19 cellular contexts compared by ENCODE assay signal in genomic region chr7:5476001-5476400, GRCh38. TPM values are rescaled to one million over a fixed set of nuclear protein-coding genes. Genes with fewer than 3 reads are reported as not detected.
DNase-seq lines count a peak whose midpoint lies in the region; ATAC-seq and TF ChIP-seq lines count a peak whose summit lies in the region.
"Had no signal": no experiment of that assay in that cellular context is flagged by ENCODE, and none has a peak within 500 bp of the region (broad histone marks: within the 10 kb centered on the region; RNA-seq: fewer than 3 reads in every experiment).

No MANE protein-coding gene starts in this region.

- H3K4me3 Mint-ChIP-seq in T-helper 17 cell (no peak overlapping the region), glutamatergic neuron (ENCODE audit: unreplicated experiment) (no peak overlapping the region)
- H3K4me3 Mint-ChIP-seq: CD4-positive, alpha-beta memory T cell; GM23338 had no signal

- POLR2A ChIA-PET in A673 (lab: Charles Lee; ENCODE audit: low non-redundant PET) = no interaction called here
- POLR2A ChIA-PET in HEK293 (lab: Yijun Ruan, JAX) = no interaction called here

- no peak for DNase-seq in A673 (ENCODE audit: low spot score)
- no peak for DNase-seq in T-helper 17 cell
- peak; percentile 29 for DNase-seq in glutamatergic neuron
- no peak for DNase-seq in stimulated activated CD4-positive, alpha-beta T cell treated with anti-CD3 and anti-CD28 coated beads, Interleukin-2, amount 100 ng/mL, for 48 hours
- no peak for DNase-seq in GM19238 (ENCODE audit: insufficient read length, low spot score)
- no peak for DNase-seq in T-helper 1 cell
- DNase-seq: Caco-2; CD4-positive, alpha-beta memory T cell; DMS153; Karpas-422; NCI-H1092; NCI-H1436; NCI-H1930; NCI-H226; NCI-H510A treated with DMSO at 0.1 percent for 48 hours; NCI-H748 treated with DMSO at 0.1 percent for 48 hours; Right ventricle myocardium superior had no signal

- peaks cover 15% of the 10 kb centered on the region for H3K9me3 Mint-ChIP-seq in glutamatergic neuron (ENCODE audit: unreplicated experiment)
- H3K9me3 Mint-ChIP-seq: GM23338 had no signal

- H3K4me1 Mint-ChIP-seq in T-helper 17 cell = peaks cover 4% of the 10 kb centered on the region
- peaks cover 21% of the 10 kb centered on the region for H3K4me1 Mint-ChIP-seq in glutamatergic neuron (ENCODE audit: low read depth, unreplicated experiment)

- H3K27me3 ChIP-seq in A673 (replicated peaks; ENCODE audit: insufficient read depth, low read depth, low read length, poor library complexity) = no peaks in the 10 kb centered on the region

- CTCF ChIA-PET in A673 (lab: Charles Lee) (interaction anchor here (0.6 kb wide), 1 partner anchor 110 kb away, joined by 3 read pairs; no protein-coding TSS in a partner anchor), HEK293 (lab: Yijun Ruan, JAX) (no interaction called here)

- no peaks in the 10 kb centered on the region for H3K9me3 ChIP-seq in A673 (ENCODE audit: low read depth, low read length, poor library complexity, severe bottlenecking)
- no peaks in the 10 kb centered on the region for H3K9me3 ChIP-seq in HEK293 (ENCODE audit: control insufficient read depth, insufficient read depth, low read depth, low read length)
- H3K9me3 ChIP-seq in T-helper 17 cell (ENCODE audit: control insufficient read depth, low read length, poor library complexity, severe bottlenecking) = no peaks in the 10 kb centered on the region
- H3K9me3 ChIP-seq: Caco-2 had no signal

- H3K36me3 ChIP-seq in A673 (ENCODE audit: insufficient read depth, low read length, poor library complexity, severe bottlenecking) (no peaks in the 10 kb centered on the region), HEK293 (ENCODE audit: control insufficient read depth in 2 of 2, insufficient read depth in 1 of 2, low read length in 2 of 2) (no peaks in the 10 kb centered on the region; a peak in 1 of 3 replicates)

- H3K36me3 Mint-ChIP-seq in T-helper 17 cell (ENCODE audit: low read depth) (no peaks in the 10 kb centered on the region), glutamatergic neuron (ENCODE audit: unreplicated experiment) (no peaks in the 10 kb centered on the region)

- BruUV-seq in A673 (replicated peaks; lab: Mats Ljungman, UMichigan) = TSS peak; percentile 56

- no peak for ATAC-seq in T-helper 17 cell
- ATAC-seq: GM23338 had no signal

- H3K27ac ChIP-seq in A673 (ENCODE audit: low read depth, low read length, poor library complexity, severe bottlenecking) (no peak overlapping the region), HEK293 (ENCODE audit: extremely low read depth, low read depth, low read length) (no peak overlapping the region)

- H3K27ac Mint-ChIP-seq in T-helper 17 cell (peak overlapping the region; percentile 53), glutamatergic neuron (ENCODE audit: unreplicated experiment) (no peak overlapping the region)
- H3K27ac Mint-ChIP-seq: GM23338 had no signal

- TF ChIP-seq CTCF in A673 (conservative IDR thresholded peaks at IDR 0.05; ENCODE audit: low read depth, low read length) (no peak), HEK293 (tag by site-specific recombination; IDR thresholded peaks at IDR 0.05) (no peak), glutamatergic neuron (IDR thresholded peaks at IDR 0.05; ENCODE audit: partially characterized antibody, unreplicated experiment) (no peak)

- intact Hi-C loops in A673 (cut with micrococcal nuclease; ENCODE audit: unreplicated experiment) = no loop called here

- H3K4me3 ChIP-seq in A673 (ENCODE audit: low read depth, low read length, poor library complexity, severe bottlenecking) (no peak overlapping the region), HEK293 (ENCODE audit: low read depth, low read length) (no peak overlapping the region)
- H3K4me3 ChIP-seq: GM23338 had no signal

- H3K27me3 Mint-ChIP-seq in T-helper 17 cell (no peaks in the 10 kb centered on the region), glutamatergic neuron (ENCODE audit: unreplicated experiment) (peaks cover 28% of the 10 kb centered on the region)
- H3K27me3 Mint-ChIP-seq: CD4-positive, alpha-beta memory T cell had no signal

- H3K4me1 ChIP-seq in A673 (ENCODE audit: insufficient read depth, low read length, poor library complexity, severe bottlenecking) (no peaks in the 10 kb centered on the region), HEK293 (ENCODE audit: control insufficient read depth, insufficient read depth, low read length) (no peaks in the 10 kb centered on the region)
- H3K4me1 ChIP-seq: Caco-2 had no signal

TF ChIP-seq in HEK293, 187 proteins besides CTCF, POLR2A, EP300 and RAD21:
- TF ChIP-seq ZBTB7A (tag by site-specific recombination; IDR thresholded peaks at IDR 0.05; ENCODE audit: low read depth) (no peak), PRDM10 (tag by site-specific recombination; IDR thresholded peaks at IDR 0.05) (peak; percentile 56)

RNA-seq across cellular contexts. Expression of gene FBXL18, which starts 37.6 kb away (rescaled TPM):
- 18.4 and 18.9 TPM in 2 replicates for total RNA-seq in A673 (2021)
- total RNA-seq in T-helper 17 cell = 1 to 10 TPM; 9.7 TPM
- total RNA-seq in glutamatergic neuron (ENCODE audit: unreplicated experiment) = 13.7 TPM

RNA-seq across cellular contexts. Expression of gene TNRC18, which starts 52.4 kb away (rescaled TPM):
- total RNA-seq in A673 (2021) = 91.7 and 97.2 TPM in 2 replicates
- total RNA-seq in T-helper 17 cell = 10 to 100 TPM; 54.5 to 67.6 TPM
- total RNA-seq in glutamatergic neuron (ENCODE audit: unreplicated experiment) = 54.6 TPM

RNA-seq across cellular contexts. Expression of gene ACTB, which starts 54.4 kb away (rescaled TPM):
- total RNA-seq in A673 (2021) = 3,928 and 4,273 TPM in 2 replicates
- 1,000 to 10,000 TPM; 3,656 to 4,118 TPM for total RNA-seq in T-helper 17 cell
- 6,176 TPM for total RNA-seq in glutamatergic neuron (ENCODE audit: unreplicated experiment)
